Comparison of ENCODE assay signal across 8 cellular contexts in genomic region chr17:46978489-46979022, GRCh38. TPM values are rescaled to one million over a fixed set of nuclear protein-coding genes. Genes with fewer than 3 reads are reported as not detected.
A peak's percentile ranks its signal among the peaks of the same experiment; 100 is the strongest.
DNase-seq lines count a peak whose midpoint lies in the region; ATAC-seq and TF ChIP-seq lines count a peak whose summit lies in the region.

No MANE protein-coding gene starts in this region.

- H3K4me1 Mint-ChIP-seq in naive thymus-derived CD4-positive, alpha-beta T cell = peaks cover 8 to 22% (median 15%) of the 10 kb centered on the region in 7 donors

- no peaks in the 10 kb centered on the region for H3K79me2 ChIP-seq in OCI-LY1 (ENCODE audit: insufficient read depth, low read length)

- intact Hi-C loops in naive thymus-derived CD4-positive, alpha-beta T cell (cut with micrococcal nuclease) = no loop called here

- H3K27me3 Mint-ChIP-seq in naive thymus-derived CD4-positive, alpha-beta T cell = peaks cover 43 to 56% (median 48%) of the 10 kb centered on the region in 5 donors

- H3K9me3 ChIP-seq in OCI-LY1 (ENCODE audit: low read length) (no peaks in the 10 kb centered on the region), duodenal mucosa (ENCODE audit: control insufficient read depth in 1 of 2, low read length in 2 of 2) (no peaks in the 10 kb centered on the region)
- H3K9me3 ChIP-seq in naive thymus-derived CD4-positive, alpha-beta T cell (ENCODE audit: control insufficient read depth in 2 of 3, low read length in 3 of 3) = no peaks in the 10 kb centered on the region

- no peak overlapping the region for H3K27ac Mint-ChIP-seq in naive thymus-derived CD4-positive, alpha-beta T cell

- H3K4me3 Mint-ChIP-seq in naive thymus-derived CD4-positive, alpha-beta T cell = peak overlapping the region in 8 of 10 donors; percentile 71 to 91 (median 80)

- H3K4me1 ChIP-seq in OCI-LY1 (ENCODE audit: insufficient read depth, low read length, severe bottlenecking) (peaks cover 29% of the 10 kb centered on the region), duodenal mucosa (ENCODE audit: control insufficient read depth in 1 of 2, insufficient read depth in 2 of 2, low read length in 2 of 2) (peaks cover 0 to 12% of the 10 kb centered on the region in 2 donors)
- H3K4me1 ChIP-seq in naive thymus-derived CD4-positive, alpha-beta T cell (ENCODE audit: control insufficient read depth in 2 of 2, insufficient read depth in 2 of 2, low read length in 2 of 2) = peaks cover 4 to 6% of the 10 kb centered on the region in 2 donors

- H3K27me3 ChIP-seq in OCI-LY1 (ENCODE audit: insufficient read depth, low read length) = no peaks in the 10 kb centered on the region
- peaks cover 33 to 38% of the 10 kb centered on the region in 2 donors for H3K27me3 ChIP-seq in duodenal mucosa (ENCODE audit: control insufficient read depth in 1 of 2, insufficient read depth in 2 of 2, low read length in 2 of 2)
- H3K27me3 ChIP-seq in naive thymus-derived CD4-positive, alpha-beta T cell (ENCODE audit: control insufficient read depth in 2 of 2, insufficient read depth in 2 of 2, low read length in 2 of 2) = peaks cover 0 to 9% of the 10 kb centered on the region in 2 donors

- H3K9ac ChIP-seq in OCI-LY1 (ENCODE audit: low read length) (peak overlapping the region; percentile 33; the same call in 1 of the 2 replicates), duodenal mucosa (ENCODE audit: low read depth in 1 of 2, low read length in 2 of 2) (no peak overlapping the region)

- H3K4me2 ChIP-seq in OCI-LY1 (ENCODE audit: low read length) = peak overlapping the region; percentile 63

- DNase-seq in DMS53 (lab: John Stamatoyannopoulos, UW) (peak; percentile 77), GF-D8 (lab: John Stamatoyannopoulos, UW) (no peak)
- DNase-seq in naive thymus-derived CD4-positive, alpha-beta T cell = peak in 3 of 9 donors; percentile 6 to 26 (median 11)

- H2AFZ ChIP-seq in OCI-LY1 (ENCODE audit: low read length) = no peak overlapping the region

- H3K36me3 ChIP-seq in OCI-LY1 (ENCODE audit: insufficient read depth, low read length) (no peaks in the 10 kb centered on the region), duodenal mucosa (ENCODE audit: control insufficient read depth in 1 of 2, insufficient read depth in 2 of 2, low read length in 2 of 2) (no peaks in the 10 kb centered on the region)
- no peaks in the 10 kb centered on the region for H3K36me3 ChIP-seq in naive thymus-derived CD4-positive, alpha-beta T cell (ENCODE audit: control insufficient read depth in 2 of 3, insufficient read depth in 3 of 3, low read length in 3 of 3)

- POLR2A ChIA-PET in naive thymus-derived CD4-positive, alpha-beta T cell (lab: Charles Lee) = no interaction called here

- no peaks in the 10 kb centered on the region for H4K20me1 ChIP-seq in OCI-LY1 (ENCODE audit: insufficient read depth, low read length)

- peaks cover 0 to 22% (median 15%) of the 10 kb centered on the region in 5 donors for H3K36me3 Mint-ChIP-seq in naive thymus-derived CD4-positive, alpha-beta T cell

- H3K9me2 ChIP-seq in OCI-LY1 (ENCODE audit: low read depth, low read length) = no peaks in the 10 kb centered on the region

- CTCF ChIA-PET in naive thymus-derived CD4-positive, alpha-beta T cell (lab: Charles Lee) = no interaction called here

- H3F3A ChIP-seq in OCI-LY1 (ENCODE audit: insufficient read depth, low read length) = no peaks in the 10 kb centered on the region

- H3K9me3 Mint-ChIP-seq in naive thymus-derived CD4-positive, alpha-beta T cell = no peaks in the 10 kb centered on the region

- no peak overlapping the region for H3K27ac ChIP-seq in OCI-LY1 (ENCODE audit: low read depth, low read length, poor library complexity, severe bottlenecking)
- H3K27ac ChIP-seq in duodenal mucosa (ENCODE audit: low read depth, low read length) = no peak overlapping the region
- no peak overlapping the region for H3K27ac ChIP-seq in naive thymus-derived CD4-positive, alpha-beta T cell (ENCODE audit: low read depth, low read length)

- peak; percentile 26 for ATAC-seq in naive thymus-derived CD4-positive, alpha-beta T cell
- ATAC-seq in HG02938 (IDR thresholded peaks at IDR 0.05; ENCODE audit: unreplicated experiment) (no peak), GM21737 (IDR thresholded peaks at IDR 0.05; ENCODE audit: unreplicated experiment) (no peak), GM21717 (IDR thresholded peaks at IDR 0.05; ENCODE audit: unreplicated experiment) (no peak)

- TF ChIP-seq CTCF in OCI-LY1 (IDR thresholded peaks at IDR 0.05; ENCODE audit: low read length) = no peak

- peak overlapping the region; percentile 57 for H3K4me3 ChIP-seq in OCI-LY1 (ENCODE audit: low read depth, low read length, poor library complexity, severe bottlenecking)
- H3K4me3 ChIP-seq in duodenal mucosa (ENCODE audit: low read depth in 1 of 2, low read length in 2 of 2) = peak overlapping the region; percentile 55 to 69
- peak overlapping the region; percentile 50 for H3K4me3 ChIP-seq in naive thymus-derived CD4-positive, alpha-beta T cell (ENCODE audit: low read length)

RNA-seq across cellular contexts. Expression of gene RPRML, which starts 0.5 kb away (rescaled TPM):
- not detected for total RNA-seq in naive thymus-derived CD4-positive, alpha-beta T cell
- polyA plus RNA-seq in naive thymus-derived CD4-positive, alpha-beta T cell = not detected

RNA-seq across cellular contexts. Expression of gene GOSR2, which starts 55.6 kb away (rescaled TPM):
- 10 to 100 TPM; 62.1 to 95.5 (median 71.0) TPM for total RNA-seq in naive thymus-derived CD4-positive, alpha-beta T cell
- 10 to 100 TPM; 44.5 to 58.7 TPM for polyA plus RNA-seq in naive thymus-derived CD4-positive, alpha-beta T cell
